In genomic region chr9:136840140-136840876, GRCh38 we compare ENCODE assay signal across 10 cellular contexts. TPM values are rescaled to one million over a fixed set of nuclear protein-coding genes. Genes with fewer than 3 reads are reported as not detected.
DNase-seq lines count a peak whose midpoint lies in the region; ATAC-seq and TF ChIP-seq lines count a peak whose summit lies in the region.
"Had no signal": no experiment of that assay in that cellular context is flagged by ENCODE, and none has a peak within 500 bp of the region (broad histone marks: within the 10 kb centered on the region; RNA-seq: fewer than 3 reads in every experiment).

No MANE protein-coding gene starts in this region.

- H3K4me3 ChIP-seq in cardiac muscle cell (no peak overlapping the region), transverse colon (no peak overlapping the region)

- no peak for TF ChIP-seq CTCF in cardiac muscle cell (IDR thresholded peaks at IDR 0.05; ENCODE audit: low read depth, low read length)
- no peak for TF ChIP-seq CTCF in RWPE1 (conservative IDR thresholded peaks at IDR 0.05; ENCODE audit: low read depth)
- TF ChIP-seq CTCF in transverse colon (IDR thresholded peaks at IDR 0.05) = no peak

- TF ChIP-seq EP300 in transverse colon (IDR thresholded peaks at IDR 0.05; ENCODE audit: low read depth) = no peak

- H3K36me3 ChIP-seq in cardiac muscle cell = peaks cover 9% of the 10 kb centered on the region
- peaks cover 0 to 5% (median 0%) of the 10 kb centered on the region in 4 donors for H3K36me3 ChIP-seq in transverse colon

- H3K27ac ChIP-seq in cardiac muscle cell (peak overlapping the region; percentile 88), RWPE1 (peak overlapping the region; percentile 90), layer of hippocampus (ENCODE audit: low read depth, low read length) (peak overlapping the region; percentile 77), transverse colon (peak overlapping the region; percentile 71 to 89 (median 79))

- H3K27me3 ChIP-seq in cardiac muscle cell (no peaks in the 10 kb centered on the region), layer of hippocampus (ENCODE audit: control insufficient read depth, insufficient read depth, low read length) (no peaks in the 10 kb centered on the region), transverse colon (peaks cover 20% of the 10 kb centered on the region)

- ATAC-seq in left ventricle myocardium superior = no peak
- no peak for ATAC-seq in HG03196 (IDR thresholded peaks at IDR 0.05; ENCODE audit: unreplicated experiment)

- intact Hi-C loops in left ventricle myocardium superior (cut with micrococcal nuclease) = no loop called here
- intact Hi-C loops in transverse colon (cut with DNase I; ENCODE audit: low total_unique reads) = no loop called here

- DNase-seq in cardiac muscle cell (ENCODE audit: low read depth in 1 of 2, low spot score in 1 of 2) (no peak), left ventricle myocardium superior (no peak), RWPE1 (ENCODE audit: low spot score) (peak; percentile 27), transverse colon (no peak), DMS79 (lab: John Stamatoyannopoulos, UW) (no peak), GF-D8 (lab: John Stamatoyannopoulos, UW) (no peak)
- DNase-seq: effector CD8-positive, alpha-beta T cell; NCI-H1436 treated with DMSO at 0.1 percent for 48 hours had no signal

- H3K4me1 ChIP-seq in cardiac muscle cell (ENCODE audit: low read depth) (peaks cover 27% of the 10 kb centered on the region), transverse colon (peaks cover 29 to 51% (median 50%) of the 10 kb centered on the region in 4 donors)

- CTCF ChIA-PET in RWPE1 (lab: Yijun Ruan, JAX) = interaction anchor here (0.6 to 1.4 kb wide), 5 partner anchors 28 to 320 kb away, joined by 3 to 7 read pairs (median 3); partner anchors contain the start of gene NPDC1

- TF ChIP-seq POLR2A in transverse colon (IDR thresholded peaks at IDR 0.05) = no peak

- WGBS in transverse colon (ENCODE audit: low coverage in 1 of 2), 2 donors = 20 to 63% methylated on average over 1 to 25 of the region's 32 CpGs

- POLR2A ChIA-PET in RWPE1 (lab: Yijun Ruan, JAX; ENCODE audit: low non-redundant PET) = interaction anchor here (0.6 kb wide), 1 partner anchor 108 kb away, joined by 3 read pairs; no protein-coding TSS in a partner anchor

- in situ Hi-C loops in transverse colon (cut with MboI; ENCODE audit: low pct_ligation_motif_present in 1 of 4, low pct_unique_long_range_greater_than_20kb in 1 of 4, low sequenced_read_pairs in 3 of 4) = no loop called here

- no peaks in the 10 kb centered on the region for H3K9me3 ChIP-seq in cardiac muscle cell (ENCODE audit: low read depth)
- H3K9me3 ChIP-seq in transverse colon = no peaks in the 10 kb centered on the region

RNA-seq across cellular contexts. Expression of gene AJM1, which starts 2.0 kb away (rescaled TPM):
- 8.5 and 12.2 TPM in 2 replicates for total RNA-seq in cardiac muscle cell
- 8.7 and 12.1 TPM in 2 replicates for polyA plus RNA-seq in cardiac muscle cell
- total RNA-seq in left ventricle myocardium superior = 9.1 TPM
- 10 to 100 TPM in 3 of 4 donors, 1 to 10 TPM in 1; 9.8 to 26.5 (median 17.0) TPM for total RNA-seq in transverse colon

RNA-seq across cellular contexts. Expression of gene PHPT1, which starts 8.9 kb away (rescaled TPM):
- total RNA-seq in cardiac muscle cell (185 and 235 TPM in 2 replicates), left ventricle myocardium superior (357 TPM), transverse colon (100 to 1,000 TPM in 2 of 4 donors, 10 to 100 TPM in 2; 69.7 to 134 (median 107) TPM)
- 557 and 565 TPM in 2 replicates for polyA plus RNA-seq in cardiac muscle cell

RNA-seq across cellular contexts. Expression of gene MAMDC4, which starts 11.8 kb away (rescaled TPM):
- total RNA-seq in cardiac muscle cell = 22.2 and 29.7 TPM in 2 replicates
- polyA plus RNA-seq in cardiac muscle cell = 8.7 and 17.8 TPM in 2 replicates
- total RNA-seq in left ventricle myocardium superior = 12.9 TPM
- 10 to 100 TPM; 11.4 to 52.5 (median 23.2) TPM for total RNA-seq in transverse colon

RNA-seq across cellular contexts. Expression of gene EDF1, which starts 25.8 kb away (rescaled TPM):
- total RNA-seq in cardiac muscle cell = 741 and 1,028 TPM in 2 replicates
- polyA plus RNA-seq in cardiac muscle cell = 496 and 793 TPM in 2 replicates
- 354 TPM for total RNA-seq in left ventricle myocardium superior
- total RNA-seq in transverse colon = 100 to 1,000 TPM; 353 to 618 (median 555) TPM

RNA-seq across cellular contexts. Expression of gene RABL6, which starts 32.6 kb away (rescaled TPM):
- total RNA-seq in cardiac muscle cell (131 and 153 TPM in 2 replicates), left ventricle myocardium superior (73.0 TPM), transverse colon (100 to 1,000 TPM in 3 of 4 donors, 10 to 100 TPM in 1; 71.3 to 227 (median 160) TPM)
- 101 and 115 TPM in 2 replicates for polyA plus RNA-seq in cardiac muscle cell
